ENCODE assay signal across 26 cellular contexts in genomic region chr2:23378496-23378895, GRCh38.
"Had no signal": no experiment of that assay in that cellular context is flagged by ENCODE, and none has a peak within 500 bp of the region (broad histone marks: within the 10 kb centered on the region; RNA-seq: fewer than 3 reads in every experiment).

No MANE protein-coding gene starts in this region.

- ATAC-seq: activated CD8-positive, alpha-beta memory T cell treated with anti-CD3 and anti-CD28 coated beads, Interleukin-2, amount 10 ng/mL, durations not matched to agents 7 days and 5 days; T-helper 17 cell had no signal

- H3K9me3 ChIP-seq: MG63 had no signal

- H3K27me3 ChIP-seq: MG63 had no signal

- H3K27me3 Mint-ChIP-seq: activated B cell treated with CpG ODN at 0.5 μM for 24 hours had no signal

- H3K27ac Mint-ChIP-seq: activated CD4-positive, alpha-beta T cell treated with anti-CD3 and anti-CD28 coated beads, Interleukin-2, amount 10 ng/mL, durations not matched to agents 24 days and 14 days; activated CD8-positive, alpha-beta memory T cell treated with anti-CD3 and anti-CD28 coated beads, Interleukin-2, amount 10 ng/mL, durations not matched to agents 7 days and 5 days; activated naive CD8-positive, alpha-beta T cell; activated T-cell treated with anti-CD3 and anti-CD28 coated beads, Interleukin-2, amount 50 U/mL, for 24 hours; activated T-helper 1 cell treated with anti-CD3 and anti-CD28 coated beads, Interleukin-12 subunit alpha, Interleukin-12 subunit beta, Interleukin-2, Interleukin-4 antibody, amounts not matched to agents 30 ng/mL and 10 ng/mL and 1 ng/mL, durations not matched to agents 14 hours and 24 hours and 36 hours; brain; T-helper 17 cell had no signal

- H3K4me3 Mint-ChIP-seq: activated B cell treated with CpG ODN at 0.5 μM for 24 hours; activated CD4-positive, alpha-beta T cell treated with anti-CD3 and anti-CD28 coated beads, Interleukin-2, amount 10 ng/mL, durations not matched to agents 24 days and 14 days; activated CD8-positive, alpha-beta memory T cell treated with anti-CD3 and anti-CD28 coated beads, Interleukin-2, amount 10 ng/mL, durations not matched to agents 7 days and 5 days; activated naive CD8-positive, alpha-beta T cell; activated T-cell treated with anti-CD3 and anti-CD28 coated beads, Interleukin-2, amount 50 U/mL, for 24 hours; activated T-helper 1 cell treated with anti-CD3 and anti-CD28 coated beads, Interleukin-12 subunit alpha, Interleukin-12 subunit beta, Interleukin-2, Interleukin-4 antibody, amounts not matched to agents 30 ng/mL and 10 ng/mL and 1 ng/mL, durations not matched to agents 14 hours and 24 hours and 36 hours; brain; T-helper 17 cell had no signal

- H3K36me3 Mint-ChIP-seq: activated CD8-positive, alpha-beta memory T cell treated with anti-CD3 and anti-CD28 coated beads, Interleukin-2, amount 10 ng/mL, durations not matched to agents 7 days and 5 days; activated naive CD8-positive, alpha-beta T cell; brain had no signal

- H3K4me3 ChIP-seq: MG63 had no signal

- H3K9me3 Mint-ChIP-seq: activated B cell treated with CpG ODN at 0.5 μM for 24 hours; activated CD4-positive, alpha-beta T cell treated with anti-CD3 and anti-CD28 coated beads, Interleukin-2, amount 10 ng/mL, durations not matched to agents 24 days and 14 days; activated T-cell treated with anti-CD3 and anti-CD28 coated beads, Interleukin-2, amount 50 U/mL, for 24 hours; activated T-helper 1 cell treated with anti-CD3 and anti-CD28 coated beads, Interleukin-12 subunit alpha, Interleukin-12 subunit beta, Interleukin-2, Interleukin-4 antibody, amounts not matched to agents 30 ng/mL and 10 ng/mL and 1 ng/mL, durations not matched to agents 14 hours and 24 hours and 36 hours had no signal

- DNase-seq: activated B cell treated with CpG ODN at 0.5 μM for 24 hours; activated CD4-positive, alpha-beta T cell treated with anti-CD3 and anti-CD28 coated beads for 1 hour; activated CD4-positive, alpha-beta T cell treated with anti-CD3 and anti-CD28 coated beads, Interleukin-2, amount 10 ng/mL, durations not matched to agents 24 days and 14 days; activated CD4-positive, alpha-beta T cell treated with anti-CD3 and anti-CD28 coated beads, Interleukin-2, amount 50 U/mL, for 48 hours; activated CD8-positive, alpha-beta memory T cell treated with anti-CD3 and anti-CD28 coated beads, Interleukin-2, amount 10 ng/mL, durations not matched to agents 7 days and 5 days; activated effector memory CD4-positive, alpha-beta T cell treated with anti-CD3 and anti-CD28 coated beads, Interleukin-2, amount 50 U/mL, for 16 hours; activated naive CD4-positive, alpha-beta T cell treated with Interleukin-2 at 50 U/mL for 16 hours; activated T-cell treated with anti-CD3 and anti-CD28 coated beads, Interleukin-2, amount 50 U/mL, for 24 hours; amygdala; cerebellar nuclear complex; KBM-7; NCI-H1092 treated with DMSO at 0.1 percent for 48 hours; NCI-H1417 treated with DMSO at 0.1 percent for 48 hours; NCI-H1694; NCI-H2029; NCI-H345; NCI-H510A; NCI-H526 treated with DMSO at 0.1 percent for 48 hours; PC-3; SIG-M5; T-helper 17 cell; T-helper 9 cell had no signal

- H3K36me3 ChIP-seq: MG63 had no signal
